In genomic region chr6:5266423-5266822, GRCh38 we compare ENCODE assay signal across 25 cellular contexts.
"Had no signal": no experiment of that assay in that cellular context is flagged by ENCODE, and none has a peak within 500 bp of the region (broad histone marks: within the 10 kb centered on the region; RNA-seq: fewer than 3 reads in every experiment).

No MANE protein-coding gene starts in this region.

- DNase-seq: activated CD4-positive, alpha-beta T cell treated with anti-CD3 and anti-CD28 coated beads for 48 hours; activated CD4-positive, CD25-positive, alpha-beta regulatory T cell; activated CD8-positive, alpha-beta T cell treated with anti-CD3 and anti-CD28 coated beads, Interleukin-2, amount 10 ng/mL, durations not matched to agents 7 days and 5 days; activated effector memory CD4-positive, alpha-beta T cell treated with anti-CD3 and anti-CD28 coated beads, Interleukin-2, amount 50 U/mL, for 16 hours; activated naive CD4-positive, alpha-beta T cell treated with anti-CD3 and anti-CD28 coated beads for 36 hours; activated naive CD8-positive, alpha-beta T cell treated with anti-CD3 and anti-CD28 coated beads, Interleukin-2, amount 10 ng/mL, durations not matched to agents 7 days and 5 days; amniotic stem cell; caudate nucleus; cortex of kidney; effector memory CD8-positive, alpha-beta T cell; erythroblast; gastrocnemius medialis; glutamatergic neuron; left ventricle myocardium inferior; mucosa of descending colon; nephron progenitor cell; retina; sigmoid colon; small intestine; stimulated activated CD4-positive, alpha-beta T cell treated with anti-CD3 and anti-CD28 coated beads, Interleukin-4, amount 100 ng/mL, for 4 hours; stimulated activated CD8-positive, alpha-beta memory T cell treated with anti-CD3 and anti-CD28 coated beads, Interleukin-4, amount 100 ng/mL, for 48 hours; stimulated activated naive CD4-positive, alpha-beta T cell had no signal

- H3K27ac ChIP-seq: gastrocnemius medialis, left ventricle myocardium inferior, neutrophil, sigmoid colon, suprapubic skin, tibial nerve had no signal

- H3K9me3 ChIP-seq: gastrocnemius medialis, left ventricle myocardium inferior, mucosa of descending colon, neutrophil, sigmoid colon, suprapubic skin, tibial nerve had no signal

- H3K27ac Mint-ChIP-seq: activated CD8-positive, alpha-beta T cell treated with anti-CD3 and anti-CD28 coated beads, Interleukin-2, amount 10 ng/mL, durations not matched to agents 7 days and 5 days; activated naive CD4-positive, alpha-beta T cell treated with anti-CD3 and anti-CD28 coated beads for 36 hours; activated naive CD8-positive, alpha-beta T cell treated with anti-CD3 and anti-CD28 coated beads, Interleukin-2, amount 10 ng/mL, durations not matched to agents 7 days and 5 days; effector memory CD8-positive, alpha-beta T cell; nephron progenitor cell had no signal

- ATAC-seq: activated CD8-positive, alpha-beta T cell treated with anti-CD3 and anti-CD28 coated beads, Interleukin-2, amount 10 ng/mL, durations not matched to agents 7 days and 5 days; effector memory CD8-positive, alpha-beta T cell; gastrocnemius medialis; mucosa of descending colon had no signal

- H3K4me3 ChIP-seq: gastrocnemius medialis, left ventricle myocardium inferior, mucosa of descending colon, sigmoid colon, suprapubic skin, tibial nerve had no signal

- H3K9me3 Mint-ChIP-seq: activated naive CD4-positive, alpha-beta T cell treated with anti-CD3 and anti-CD28 coated beads for 36 hours; effector memory CD8-positive, alpha-beta T cell had no signal

- H3K4me3 Mint-ChIP-seq: activated CD8-positive, alpha-beta T cell treated with anti-CD3 and anti-CD28 coated beads, Interleukin-2, amount 10 ng/mL, durations not matched to agents 7 days and 5 days; activated naive CD4-positive, alpha-beta T cell treated with anti-CD3 and anti-CD28 coated beads for 36 hours; activated naive CD8-positive, alpha-beta T cell treated with anti-CD3 and anti-CD28 coated beads, Interleukin-2, amount 10 ng/mL, durations not matched to agents 7 days and 5 days; effector memory CD8-positive, alpha-beta T cell; nephron progenitor cell had no signal

- H3K27me3 Mint-ChIP-seq: activated naive CD8-positive, alpha-beta T cell treated with anti-CD3 and anti-CD28 coated beads, Interleukin-2, amount 10 ng/mL, durations not matched to agents 7 days and 5 days; effector memory CD8-positive, alpha-beta T cell had no signal

- H3K36me3 ChIP-seq: gastrocnemius medialis, left ventricle myocardium inferior, neutrophil, sigmoid colon, tibial nerve had no signal

- H3K27me3 ChIP-seq: gastrocnemius medialis, neutrophil, sigmoid colon, suprapubic skin, tibial nerve had no signal
